9 cellular contexts compared by ENCODE assay signal in genomic region chr6:1856381-1856780, GRCh38.
DNase-seq lines count a peak whose midpoint lies in the region; ATAC-seq lines count a peak whose summit lies in the region.
"Had no signal": no experiment of that assay in that cellular context is flagged by ENCODE, and none has a peak within 500 bp of the region (broad histone marks: within the 10 kb centered on the region; RNA-seq: fewer than 3 reads in every experiment).

No MANE protein-coding gene starts in this region.

- no peaks in the 10 kb centered on the region for H3K9me3 Mint-ChIP-seq in activated T-helper 2 cell treated with anti-CD3 and anti-CD28 coated beads, Interferon-gamma antibody, Interleukin-2, Interleukin-4, amounts not matched to agents 10 μg/mL and 5 μg/mL and 100 μg/mL, durations not matched to agents 14 hours and 24 hours and 36 hours
- H3K9me3 Mint-ChIP-seq: T-helper 1 cell treated with Interleukin-12 subunit alpha and Interleukin-12 subunit beta and Interleukin-4 antibody, amounts not matched to agents 30 μg/mL and 1 μg/mL, for 36 hours had no signal

- H3K36me3 Mint-ChIP-seq in activated T-helper 2 cell treated with anti-CD3 and anti-CD28 coated beads, Interferon-gamma antibody, Interleukin-2, Interleukin-4, amounts not matched to agents 10 μg/mL and 5 μg/mL and 100 μg/mL, durations not matched to agents 14 hours and 24 hours and 36 hours (ENCODE audit: low read depth) = no peaks in the 10 kb centered on the region

- DNase-seq in NCI-H187 treated with DMSO at 0.1 percent for 48 hours (lab: John Stamatoyannopoulos, UW) (peak; percentile 88), RKO (ENCODE audit: low spot score) (no peak)
- DNase-seq in stimulated activated naive CD4-positive, alpha-beta T cell treated with Interleukin-2 at 50 U/mL for 16 hours (lab: John Stamatoyannopoulos, UW) = no peak
- no peak for DNase-seq in activated T-helper 2 cell treated with anti-CD3 and anti-CD28 coated beads, Interferon-gamma antibody, Interleukin-2, Interleukin-4, amounts not matched to agents 10 μg/mL and 5 μg/mL and 100 μg/mL, durations not matched to agents 14 hours and 24 hours and 36 hours (ENCODE audit: low spot score)

- no peaks in the 10 kb centered on the region for H3K27me3 Mint-ChIP-seq in activated T-helper 2 cell treated with anti-CD3 and anti-CD28 coated beads, Interferon-gamma antibody, Interleukin-2, Interleukin-4, amounts not matched to agents 10 μg/mL and 5 μg/mL and 100 μg/mL, durations not matched to agents 14 hours and 24 hours and 36 hours (ENCODE audit: low read depth)

- H3K4me1 Mint-ChIP-seq in activated T-helper 2 cell treated with anti-CD3 and anti-CD28 coated beads, Interferon-gamma antibody, Interleukin-2, Interleukin-4, amounts not matched to agents 10 μg/mL and 5 μg/mL and 100 μg/mL, durations not matched to agents 14 hours and 24 hours and 36 hours (ENCODE audit: low read depth) = no peaks in the 10 kb centered on the region

- H3K27ac Mint-ChIP-seq in activated T-helper 2 cell treated with anti-CD3 and anti-CD28 coated beads, Interferon-gamma antibody, Interleukin-2, Interleukin-4, amounts not matched to agents 10 μg/mL and 5 μg/mL and 100 μg/mL, durations not matched to agents 14 hours and 24 hours and 36 hours = no peak overlapping the region
- H3K27ac Mint-ChIP-seq: T-helper 1 cell treated with Interleukin-12 subunit alpha and Interleukin-12 subunit beta and Interleukin-4 antibody, amounts not matched to agents 30 μg/mL and 1 μg/mL, for 36 hours had no signal

- intact Hi-C loops in activated T-helper 2 cell treated with anti-CD3 and anti-CD28 coated beads, Interferon-gamma antibody, Interleukin-2, Interleukin-4, amounts not matched to agents 10 μg/mL and 5 μg/mL and 100 μg/mL, durations not matched to agents 14 hours and 24 hours and 36 hours (cut with micrococcal nuclease) = no loop called here

- no peak overlapping the region for H3K4me3 Mint-ChIP-seq in activated T-helper 2 cell treated with anti-CD3 and anti-CD28 coated beads, Interferon-gamma antibody, Interleukin-2, Interleukin-4, amounts not matched to agents 10 μg/mL and 5 μg/mL and 100 μg/mL, durations not matched to agents 14 hours and 24 hours and 36 hours (ENCODE audit: low read depth)
- H3K4me3 Mint-ChIP-seq: T-helper 1 cell treated with Interleukin-12 subunit alpha and Interleukin-12 subunit beta and Interleukin-4 antibody, amounts not matched to agents 30 μg/mL and 1 μg/mL, for 36 hours had no signal

- peak; percentile 83 for ATAC-seq in GM18868 (IDR thresholded peaks at IDR 0.05; ENCODE audit: unreplicated experiment)
- peak; percentile 82 for ATAC-seq in HG02759 (IDR thresholded peaks at IDR 0.05; ENCODE audit: unreplicated experiment)
- ATAC-seq in esophagus mucosa = peak; percentile 37
- ATAC-seq in HG03097 (IDR thresholded peaks at IDR 0.05; ENCODE audit: low FRiP score, unreplicated experiment) = no peak
